Comparison of ENCODE assay signal across 9 cellular contexts in the genomic region with DNA sequence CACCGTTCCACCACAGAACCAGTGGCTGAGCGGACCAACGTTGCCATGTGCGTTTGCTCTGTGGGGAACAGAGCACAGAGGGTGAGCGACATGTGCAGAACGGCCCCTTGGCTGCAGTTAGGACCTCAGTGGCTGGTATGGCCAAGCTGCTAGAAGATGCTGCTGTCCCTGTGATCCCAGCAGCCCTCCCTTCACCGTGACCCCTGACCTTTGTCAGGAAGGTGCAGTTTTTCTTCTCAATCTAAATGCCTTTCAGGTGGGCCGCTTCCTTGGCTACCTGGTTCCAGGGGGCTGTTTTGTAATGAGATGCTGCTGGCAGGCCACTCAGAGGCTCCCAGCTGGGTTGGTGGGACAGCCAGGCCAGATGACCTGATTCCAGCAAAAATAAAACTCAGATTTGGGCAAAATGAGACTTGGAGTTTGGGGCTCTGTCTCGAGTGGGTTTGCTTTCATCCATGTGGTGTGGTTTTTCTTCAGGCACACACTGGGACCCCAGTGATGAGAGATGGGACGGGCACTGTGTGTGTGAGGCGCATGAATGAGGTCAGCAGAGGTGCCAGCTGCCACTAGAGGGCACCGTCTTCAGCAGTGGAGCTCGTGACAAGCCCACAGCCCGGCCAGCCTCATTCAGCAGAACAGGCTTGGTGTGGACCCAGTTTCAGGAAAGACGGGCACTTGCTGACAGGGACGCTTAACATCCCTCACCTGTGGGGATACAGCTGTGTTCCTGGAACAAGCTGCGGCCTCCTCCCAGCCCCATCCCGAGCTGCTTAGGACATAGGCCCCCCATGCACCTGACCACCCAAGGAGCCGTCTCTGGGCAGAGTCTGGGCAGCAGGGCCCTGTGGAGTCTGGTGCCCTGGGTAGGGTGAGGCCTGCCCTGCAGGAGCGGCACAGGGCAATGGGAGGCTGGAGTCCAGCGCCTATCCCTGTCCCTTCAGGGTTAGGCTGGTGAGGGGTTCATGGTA. TPM values are rescaled to one million over a fixed set of nuclear protein-coding genes. Genes with fewer than 3 reads are reported as not detected.
DNase-seq lines count a peak whose midpoint lies in the region; ATAC-seq and TF ChIP-seq lines count a peak whose summit lies in the region.
"Had no signal": no experiment of that assay in that cellular context is flagged by ENCODE, and none has a peak within 500 bp of the region (broad histone marks: within the 10 kb centered on the region; RNA-seq: fewer than 3 reads in every experiment).

No MANE protein-coding gene starts in this region.

- CTCF ChIA-PET in CD8-positive, alpha-beta memory T cell (lab: Charles Lee): interaction anchor here (0.8 to 1.8 kb wide), 6 partner anchors 10 to 1049 kb away, joined by 3 to 7 read pairs (median 4); no protein-coding TSS in a partner anchor

- peaks cover 21% of the 10 kb centered on the region for H3K4me1 ChIP-seq in CD8-positive, alpha-beta memory T cell (ENCODE audit: insufficient read depth, low read length)
- H3K4me1 ChIP-seq in hepatocyte (ENCODE audit: insufficient read depth): peaks cover 7% of the 10 kb centered on the region

- TF ChIP-seq CTCF in HFF-Myc (IDR thresholded peaks at IDR 0.05; ENCODE audit: low read depth, low read length, missing control alignments) (peak; percentile 68), hepatocyte (IDR thresholded peaks at IDR 0.05; ENCODE audit: poor library complexity) (peak; percentile 64)

- H3K4me3 ChIP-seq in CD8-positive, alpha-beta memory T cell (ENCODE audit: low read length): no peak overlapping the region
- H3K4me3 ChIP-seq in HFF-Myc (replicated peaks; ENCODE audit: low read depth, low read length): no peak overlapping the region
- H3K4me3 ChIP-seq in hepatocyte: no peak overlapping the region
- H3K4me3 ChIP-seq: SK-N-MC had no signal

- peak overlapping the region in 1 of 8 donors; percentile 82 for H3K27ac Mint-ChIP-seq in CD8-positive, alpha-beta memory T cell

- 79% methylated on average over 19 of the region's 21 CpGs for WGBS in hepatocyte (ENCODE audit: low lambda C conversion rate, missing lambda C conversion rate)

- H3K4me2 ChIP-seq in hepatocyte: no peak overlapping the region

- H3K9me3 ChIP-seq in CD8-positive, alpha-beta memory T cell (ENCODE audit: low read length): no peaks in the 10 kb centered on the region
- H3K9me3 ChIP-seq in hepatocyte (ENCODE audit: low read depth): no peaks in the 10 kb centered on the region

- no peaks in the 10 kb centered on the region for H3K27me3 Mint-ChIP-seq in CD8-positive, alpha-beta memory T cell

- DNase-seq in CD8-positive, alpha-beta memory T cell: peak in 4 of 5 donors; percentile 24 to 55 (median 32)
- DNase-seq in HFF-Myc (ENCODE audit: extremely low read depth, low read depth): no peak
- DNase-seq in amygdala (lab: John Stamatoyannopoulos, UW): peak in 33 of 56 donors; percentile 10 to 75 (median 34)
- DNase-seq in hepatocyte (ENCODE audit: low spot score): peak; percentile 79
- peak; percentile 6 for DNase-seq in smooth muscle cell of the brain vasculature (ENCODE audit: low read depth, low spot score)

- peaks cover 5% of the 10 kb centered on the region for H4K20me1 ChIP-seq in hepatocyte (ENCODE audit: insufficient read depth, poor library complexity, severe bottlenecking)

- ATAC-seq in SK-N-SH treated with all-trans-retinoic acid at 6 μM for 48 hours (peak; percentile 36), GM21529 (IDR thresholded peaks at IDR 0.05; ENCODE audit: unreplicated experiment) (no peak), GM19463 (IDR thresholded peaks at IDR 0.05; ENCODE audit: unreplicated experiment) (no peak)

- H3K36me3 Mint-ChIP-seq in CD8-positive, alpha-beta memory T cell: peaks cover 5 to 37% (median 7%) of the 10 kb centered on the region in 3 donors

- H3K4me1 Mint-ChIP-seq in CD8-positive, alpha-beta memory T cell: peaks cover 17 to 26% (median 25%) of the 10 kb centered on the region in 3 donors

- no peaks in the 10 kb centered on the region for H3K27me3 ChIP-seq in CD8-positive, alpha-beta memory T cell (ENCODE audit: insufficient read depth, low read length, poor library complexity, severe bottlenecking)
- no peaks in the 10 kb centered on the region for H3K27me3 ChIP-seq in hepatocyte

- no peak overlapping the region for H2AFZ ChIP-seq in hepatocyte

- no peak overlapping the region for H3K27ac ChIP-seq in CD8-positive, alpha-beta memory T cell (ENCODE audit: low read depth, low read length)
- H3K27ac ChIP-seq in hepatocyte: no peak overlapping the region
- H3K27ac ChIP-seq: SK-N-MC had no signal

- H3K36me3 ChIP-seq in CD8-positive, alpha-beta memory T cell (ENCODE audit: insufficient read depth, low read length): peaks cover 18% of the 10 kb centered on the region
- H3K36me3 ChIP-seq in hepatocyte (replicated peaks; ENCODE audit: insufficient read depth, low read depth): no peaks in the 10 kb centered on the region

- POLR2A ChIA-PET in CD8-positive, alpha-beta memory T cell (lab: Charles Lee): no interaction called here

- peak overlapping the region in 3 of 7 donors; percentile 20 to 81 (median 24) for H3K4me3 Mint-ChIP-seq in CD8-positive, alpha-beta memory T cell

- H3K9me2 ChIP-seq in hepatocyte (replicated peaks; ENCODE audit: insufficient read depth): no peaks in the 10 kb centered on the region

- peaks cover 6 to 10% (median 8%) of the 10 kb centered on the region in 5 donors for H3K9me3 Mint-ChIP-seq in CD8-positive, alpha-beta memory T cell

- H3K79me2 ChIP-seq in hepatocyte: peaks cover 17% of the 10 kb centered on the region

TF ChIP-seq in SK-N-SH treated with all-trans-retinoic acid at 6 μM for 48 hours, 23 proteins besides CTCF, POLR2A, EP300 and RAD21:
- no peak for TF ChIP-seq ESRRG (CRISPR knock-in tag; IDR thresholded peaks at IDR 0.05)
- TF ChIP-seq OSR1 (CRISPR knock-in tag; IDR thresholded peaks at IDR 0.05): no peak
- TF ChIP-seq ISL1 (CRISPR knock-in tag; IDR thresholded peaks at IDR 0.05): no peak
- TF ChIP-seq BACH2 (CRISPR knock-in tag; IDR thresholded peaks at IDR 0.05; ENCODE audit: borderline replicate concordance): no peak
- TF ChIP-seq, protein P1, sequence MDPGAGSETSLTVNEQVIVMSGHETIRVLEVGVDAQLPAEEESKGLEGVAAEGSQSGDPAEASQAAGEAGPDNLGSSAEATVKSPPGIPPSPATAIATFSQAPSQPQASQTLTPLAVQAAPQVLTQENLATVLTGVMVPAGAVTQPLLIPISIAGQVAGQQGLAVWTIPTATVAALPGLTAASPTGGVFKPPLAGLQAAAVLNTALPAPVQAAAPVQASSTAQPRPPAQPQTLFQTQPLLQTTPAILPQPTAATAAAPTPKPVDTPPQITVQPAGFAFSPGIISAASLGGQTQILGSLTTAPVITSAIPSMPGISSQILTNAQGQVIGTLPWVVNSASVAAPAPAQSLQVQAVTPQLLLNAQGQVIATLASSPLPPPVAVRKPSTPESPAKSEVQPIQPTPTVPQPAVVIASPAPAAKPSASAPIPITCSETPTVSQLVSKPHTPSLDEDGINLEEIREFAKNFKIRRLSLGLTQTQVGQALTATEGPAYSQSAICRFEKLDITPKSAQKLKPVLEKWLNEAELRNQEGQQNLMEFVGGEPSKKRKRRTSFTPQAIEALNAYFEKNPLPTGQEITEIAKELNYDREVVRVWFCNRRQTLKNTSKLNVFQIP (CRISPR knock-in tag; IDR thresholded peaks at IDR 0.05; ENCODE audit: borderline replicate concordance, low read depth): no peak
- TF ChIP-seq ZFP3 (CRISPR knock-in tag; IDR thresholded peaks at IDR 0.05): no peak
- TF ChIP-seq CSDC2 (CRISPR knock-in tag; IDR thresholded peaks at IDR 0.05): no peak
- TF ChIP-seq ARNTL (CRISPR knock-in tag; IDR thresholded peaks at IDR 0.05; ENCODE audit: borderline replicate concordance, low read depth): no peak
- TF ChIP-seq, protein P2, sequence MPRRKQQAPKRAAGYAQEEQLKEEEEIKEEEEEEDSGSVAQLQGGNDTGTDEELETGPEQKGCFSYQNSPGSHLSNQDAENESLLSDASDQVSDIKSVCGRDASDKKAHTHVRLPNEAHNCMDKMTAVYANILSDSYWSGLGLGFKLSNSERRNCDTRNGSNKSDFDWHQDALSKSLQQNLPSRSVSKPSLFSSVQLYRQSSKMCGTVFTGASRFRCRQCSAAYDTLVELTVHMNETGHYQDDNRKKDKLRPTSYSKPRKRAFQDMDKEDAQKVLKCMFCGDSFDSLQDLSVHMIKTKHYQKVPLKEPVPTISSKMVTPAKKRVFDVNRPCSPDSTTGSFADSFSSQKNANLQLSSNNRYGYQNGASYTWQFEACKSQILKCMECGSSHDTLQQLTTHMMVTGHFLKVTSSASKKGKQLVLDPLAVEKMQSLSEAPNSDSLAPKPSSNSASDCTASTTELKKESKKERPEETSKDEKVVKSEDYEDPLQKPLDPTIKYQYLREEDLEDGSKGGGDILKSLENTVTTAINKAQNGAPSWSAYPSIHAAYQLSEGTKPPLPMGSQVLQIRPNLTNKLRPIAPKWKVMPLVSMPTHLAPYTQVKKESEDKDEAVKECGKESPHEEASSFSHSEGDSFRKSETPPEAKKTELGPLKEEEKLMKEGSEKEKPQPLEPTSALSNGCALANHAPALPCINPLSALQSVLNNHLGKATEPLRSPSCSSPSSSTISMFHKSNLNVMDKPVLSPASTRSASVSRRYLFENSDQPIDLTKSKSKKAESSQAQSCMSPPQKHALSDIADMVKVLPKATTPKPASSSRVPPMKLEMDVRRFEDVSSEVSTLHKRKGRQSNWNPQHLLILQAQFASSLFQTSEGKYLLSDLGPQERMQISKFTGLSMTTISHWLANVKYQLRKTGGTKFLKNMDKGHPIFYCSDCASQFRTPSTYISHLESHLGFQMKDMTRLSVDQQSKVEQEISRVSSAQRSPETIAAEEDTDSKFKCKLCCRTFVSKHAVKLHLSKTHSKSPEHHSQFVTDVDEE (CRISPR knock-in tag; IDR thresholded peaks at IDR 0.05): no peak

RNA-seq across cellular contexts. Expression of gene MRPS2, which starts 4.1 kb away (rescaled TPM):
- total RNA-seq in CD8-positive, alpha-beta memory T cell: 10 to 100 TPM; 66.7 to 71.0 TPM
- polyA plus RNA-seq in CD8-positive, alpha-beta memory T cell: 50.9 TPM
- total RNA-seq in hepatocyte: 22.4 and 28.0 TPM in 2 replicates
- polyA plus RNA-seq in hepatocyte: 57.0 and 59.1 TPM in 2 replicates

RNA-seq across cellular contexts. Expression of gene LCN1, which starts 16.7 kb away (rescaled TPM):
- total RNA-seq in CD8-positive, alpha-beta memory T cell: not detected
- polyA plus RNA-seq in CD8-positive, alpha-beta memory T cell: not detected
- not detected in 2 replicates for total RNA-seq in hepatocyte
- 0.63 TPM in 1 of 2 replicates, not detected in the other for polyA plus RNA-seq in hepatocyte

RNA-seq across cellular contexts. Expression of gene PPP1R26, which starts 25.0 kb away (rescaled TPM):
- total RNA-seq in CD8-positive, alpha-beta memory T cell: under 1 TPM; 0.59 to 0.84 TPM
- 0.47 TPM for polyA plus RNA-seq in CD8-positive, alpha-beta memory T cell
- 12.5 and 15.6 TPM in 2 replicates for total RNA-seq in hepatocyte
- polyA plus RNA-seq in hepatocyte: 9.1 and 15.0 TPM in 2 replicates

RNA-seq across cellular contexts. Expression of gene OBP2A, which starts 41.4 kb away (rescaled TPM):
- not detected for total RNA-seq in CD8-positive, alpha-beta memory T cell
- polyA plus RNA-seq in CD8-positive, alpha-beta memory T cell: not detected
- total RNA-seq in hepatocyte: not detected in 2 replicates
- not detected in 2 replicates for polyA plus RNA-seq in hepatocyte

RNA-seq across cellular contexts. Expression of gene PAEP, which starts 57.0 kb away (rescaled TPM):
- not detected for total RNA-seq in CD8-positive, alpha-beta memory T cell
- not detected for polyA plus RNA-seq in CD8-positive, alpha-beta memory T cell
- not detected in 2 replicates for total RNA-seq in hepatocyte
- 1.8 TPM in 1 of 2 replicates, not detected in the other for polyA plus RNA-seq in hepatocyte
